In genomic region chr13:19890030-19890429, GRCh38 we compare ENCODE assay signal across 1 cellular context.
TF ChIP-seq lines count a peak whose summit lies in the region.

No MANE protein-coding gene starts in this region.

TF ChIP-seq in K562, 482 proteins besides CTCF, POLR2A, EP300 and RAD21 (continued from another document):
- TF ChIP-seq ZNF318 (IDR thresholded peaks at IDR 0.05; ENCODE audit: borderline replicate concordance in 1 of 2, low read depth in 1 of 2) (no peak), ZBTB1 (CRISPR knock-in tag; IDR thresholded peaks at IDR 0.05; ENCODE audit: borderline replicate concordance, low read depth) (no peak), GABPB1 (CRISPR knock-in tag; IDR thresholded peaks at IDR 0.05) (no peak), SNRNP70 (optimal IDR thresholded peaks at IDR 0.05; ENCODE audit: low read depth, low read length) (no peak), NUFIP1 (IDR thresholded peaks at IDR 0.05; ENCODE audit: partially characterized antibody) (no peak), FOS (IDR thresholded peaks at IDR 0.05; ENCODE audit: extremely low read depth, insufficient read length) (no peak), SREBF2 (CRISPR knock-in tag; IDR thresholded peaks at IDR 0.05) (no peak), ZNF699 (CRISPR knock-in tag; IDR thresholded peaks at IDR 0.05; ENCODE audit: insufficient replicate concordance) (no peak), ZEB2 (IDR thresholded peaks at IDR 0.05) (no peak), ZNF280A (IDR thresholded peaks at IDR 0.05; ENCODE audit: low read depth, partially characterized antibody) (no peak), ZNF232 (CRISPR knock-in tag; IDR thresholded peaks at IDR 0.05) (no peak)
